ENCODE assay signal across 16 cellular contexts in the genomic region with DNA sequence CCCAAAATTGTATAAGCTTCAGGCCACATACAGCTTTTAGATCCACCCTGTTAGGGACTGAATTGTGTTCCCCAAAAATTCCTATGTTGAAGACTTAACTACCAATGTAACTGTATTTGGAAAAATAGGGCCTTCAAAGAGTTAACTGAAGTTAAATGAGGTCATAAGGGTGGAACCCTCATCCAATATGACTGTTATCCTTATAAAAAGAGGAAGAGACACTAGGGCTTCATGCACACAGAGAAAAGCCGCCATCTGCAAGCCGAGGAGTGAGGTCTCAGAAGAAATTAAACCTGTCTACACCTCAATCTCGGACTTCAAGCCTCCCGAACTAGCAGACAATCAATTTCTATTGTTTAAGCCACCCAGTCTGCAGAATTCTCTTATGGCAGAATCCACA.
A peak's percentile ranks its signal among the peaks of the same experiment; 100 is the strongest.
DNase-seq lines count a peak whose midpoint lies in the region; FAIRE-seq and TF ChIP-seq lines count a peak whose summit lies in the region.
"Had no signal": no experiment of that assay in that cellular context is flagged by ENCODE, and none has a peak within 500 bp of the region (broad histone marks: within the 10 kb centered on the region; RNA-seq: fewer than 3 reads in every experiment).

No MANE protein-coding gene starts in this region.

- no peaks in the 10 kb centered on the region for H3K27me3 ChIP-seq in astrocyte (ENCODE audit: insufficient read depth, low read length)
- H3K27me3 ChIP-seq: BLaER1 had no signal

- H3K4me3 Mint-ChIP-seq in astrocyte (ENCODE audit: unreplicated experiment), result no peak overlapping the region
- H3K4me3 Mint-ChIP-seq in osteocyte (ENCODE audit: unreplicated experiment), result no peak overlapping the region
- H3K4me3 Mint-ChIP-seq: CD4-positive, CD25-positive, alpha-beta regulatory T cell; H9 had no signal

- H3K9ac ChIP-seq in astrocyte (ENCODE audit: low read length), result no peak overlapping the region
- H3K9ac ChIP-seq: BLaER1 had no signal

- no peaks in the 10 kb centered on the region for H3K79me2 ChIP-seq in astrocyte (ENCODE audit: insufficient read depth, low read length)

- peaks cover 3% of the 10 kb centered on the region for H3K9me3 Mint-ChIP-seq in astrocyte (ENCODE audit: unreplicated experiment)
- peaks cover under 1% of the 10 kb centered on the region for H3K9me3 Mint-ChIP-seq in osteocyte (ENCODE audit: unreplicated experiment)
- H3K9me3 Mint-ChIP-seq: CD4-positive, CD25-positive, alpha-beta regulatory T cell; H9 had no signal

- H4K20me1 ChIP-seq in astrocyte (ENCODE audit: insufficient read depth, low read length), result no peaks in the 10 kb centered on the region
- H4K20me1 ChIP-seq: BLaER1 had no signal

- no peaks in the 10 kb centered on the region for H3K4me1 ChIP-seq in astrocyte (ENCODE audit: insufficient read depth, low read length)
- H3K4me1 ChIP-seq: BLaER1 had no signal

- FAIRE-seq in astrocyte (lab: Jason Lieb, UNC), result no peak

- H3K36me3 Mint-ChIP-seq in astrocyte (ENCODE audit: low read depth, unreplicated experiment) (no peaks in the 10 kb centered on the region), osteocyte (ENCODE audit: unreplicated experiment) (peaks cover 7% of the 10 kb centered on the region)
- H3K36me3 Mint-ChIP-seq: CD4-positive, CD25-positive, alpha-beta regulatory T cell had no signal

- TF ChIP-seq CTCF in astrocyte (IDR thresholded peaks at IDR 0.05; ENCODE audit: insufficient read depth, low read depth, low read length), result no peak
- TF ChIP-seq CTCF in osteocyte (IDR thresholded peaks at IDR 0.05), result no peak

- H3K27me3 Mint-ChIP-seq in astrocyte (ENCODE audit: low read depth, unreplicated experiment) (no peaks in the 10 kb centered on the region), osteocyte (ENCODE audit: unreplicated experiment) (no peaks in the 10 kb centered on the region)

- DNase-seq in NOMO-1 (lab: John Stamatoyannopoulos, UW; ENCODE audit: unreplicated experiment in 2 of 2) (peak; percentile 28 to 29), NOMO-1 treated with dmso at 0.1 percent for 144 hours (lab: John Stamatoyannopoulos, UW; ENCODE audit: unreplicated experiment) (no peak), NOMO-1 treated with DMSO at 0.1 percent for 48 hours (lab: John Stamatoyannopoulos, UW; ENCODE audit: unreplicated experiment) (peak; percentile 62), astrocyte (ENCODE audit: low read depth) (no peak), osteocyte (ENCODE audit: extremely low spot score, unreplicated experiment) (no peak), C1 segment of cervical spinal cord (lab: John Stamatoyannopoulos, UW) (no peak), GM19240 (ENCODE audit: insufficient read length, low spot score) (no peak)
- DNase-seq in central memory CD4-positive, alpha-beta T cell, result no peak
- DNase-seq: 8988T; AML-193; CD4-positive, CD25-positive, alpha-beta regulatory T cell; DMS53; GF-D8; GOT3; H9 had no signal

- no peaks in the 10 kb centered on the region for H3K36me3 ChIP-seq in astrocyte (ENCODE audit: insufficient read depth, low read length)
- H3K36me3 ChIP-seq: BLaER1 had no signal

- H3K4me3 ChIP-seq in astrocyte (ENCODE audit: insufficient read depth, low read depth, low read length), result no peak overlapping the region
- H3K4me3 ChIP-seq: BLaER1 had no signal

- H3K27ac ChIP-seq in astrocyte (ENCODE audit: low read depth, low read length), result no peak overlapping the region
- H3K27ac ChIP-seq: BLaER1 had no signal

- H3K27ac Mint-ChIP-seq in astrocyte (ENCODE audit: unreplicated experiment) (peak overlapping the region; percentile 21), osteocyte (ENCODE audit: unreplicated experiment) (peak overlapping the region; percentile 90)
- H3K27ac Mint-ChIP-seq: CD4-positive, CD25-positive, alpha-beta regulatory T cell; H9 had no signal

- H3K4me1 Mint-ChIP-seq in astrocyte (ENCODE audit: low read depth, unreplicated experiment), result peaks cover 43% of the 10 kb centered on the region
- H3K4me1 Mint-ChIP-seq in osteocyte (ENCODE audit: unreplicated experiment), result peaks cover 63% of the 10 kb centered on the region
- H3K4me1 Mint-ChIP-seq: CD4-positive, CD25-positive, alpha-beta regulatory T cell had no signal

- H3K9me3 ChIP-seq in astrocyte (ENCODE audit: insufficient read depth, low read depth, low read length), result no peaks in the 10 kb centered on the region
- H3K9me3 ChIP-seq: BLaER1 had no signal

- H3K4me2 ChIP-seq in astrocyte (ENCODE audit: low read length), result no peak overlapping the region
- H3K4me2 ChIP-seq: BLaER1 had no signal

- no peak overlapping the region for H2AFZ ChIP-seq in astrocyte (ENCODE audit: low read depth, low read length)

Comparison
In these comparisons a context has a peak if more than half of its experiments do, and no peak if none do; other contexts are left out.
1. DNase-seq: peak in NOMO-1 (2 of 2) and NOMO-1 treated with DMSO at 0.1 percent for 48 hours (single experiment); none in NOMO-1 treated with dmso at 0.1 percent for 144 hours (single experiment), astrocyte (single experiment), osteocyte (single experiment), C1 segment of cervical spinal cord (0 of 14), GM19240 (single experiment) and central memory CD4-positive, alpha-beta T cell (single experiment).